Comparison of ENCODE assay signal across 20 cellular contexts in genomic region chrX:119899125-119899524, GRCh38.
DNase-seq lines count a peak whose midpoint lies in the region; ATAC-seq lines count a peak whose summit lies in the region.
"Had no signal": no experiment of that assay in that cellular context is flagged by ENCODE, and none has a peak within 500 bp of the region (broad histone marks: within the 10 kb centered on the region; RNA-seq: fewer than 3 reads in every experiment).

No MANE protein-coding gene starts in this region.

- DNase-seq in NOMO-1 treated with DMSO at 0.1 percent for 48 hours (lab: John Stamatoyannopoulos, UW; ENCODE audit: unreplicated experiment) (peak; percentile 11), NOMO-1 treated with dmso at 0.1 percent for 144 hours (lab: John Stamatoyannopoulos, UW; ENCODE audit: unreplicated experiment) (no peak), SIG-M5 (lab: John Stamatoyannopoulos, UW) (peak; percentile 21), iPS-NIHi11 (ENCODE audit: low spot score) (peak; percentile 3), AG08396 (ENCODE audit: low spot score) (no peak), NCI-H1048 (lab: John Stamatoyannopoulos, UW) (no peak), midbrain (lab: John Stamatoyannopoulos, UW) (no peak)
- no peak for DNase-seq in stimulated activated naive B cell treated with anti-CD40 and anti-IgM and Interleukin-4, amounts not matched to agents 10 μg/mL and 1 μg/mL and 100 μg/mL, for 72 hours
- DNase-seq: 8988T; activated CD4-positive, CD25-positive, alpha-beta regulatory T cell treated with anti-CD3 and anti-CD28 coated beads, Interleukin-2, amount 50 U/mL, for 72 hours; BE2C; GOT3; hippocampal formation; NCI-H82; SK-N-SH had no signal

- H3K36me3 Mint-ChIP-seq in stimulated activated naive B cell treated with anti-CD40 and anti-IgM and Interleukin-4, amounts not matched to agents 10 μg/mL and 1 μg/mL and 100 μg/mL, for 72 hours, result no peaks in the 10 kb centered on the region
- H3K36me3 Mint-ChIP-seq: activated naive CD4-positive, alpha-beta T cell treated with anti-CD3 and anti-CD28 coated beads, Interleukin-2, amount 50 U/mL, for 72 hours; IgD-negative memory B cell; memory B cell had no signal

- no peak overlapping the region for H3K27ac Mint-ChIP-seq in stimulated activated naive B cell treated with anti-CD40 and anti-IgM and Interleukin-4, amounts not matched to agents 10 μg/mL and 1 μg/mL and 100 μg/mL, for 72 hours
- H3K27ac Mint-ChIP-seq: activated naive CD4-positive, alpha-beta T cell treated with anti-CD3 and anti-CD28 coated beads, Interleukin-2, amount 50 U/mL, for 72 hours; IgD-negative memory B cell; memory B cell; nephron; progenitor cell of endocrine pancreas had no signal

- peak; percentile 72 to 85 for ATAC-seq in stimulated activated naive B cell treated with anti-CD40 and anti-IgM and Interleukin-4, amounts not matched to agents 10 μg/mL and 1 μg/mL and 100 μg/mL, for 72 hours (replicated peaks)
- ATAC-seq: activated naive CD4-positive, alpha-beta T cell treated with anti-CD3 and anti-CD28 coated beads, Interleukin-2, amount 50 U/mL, for 72 hours had no signal

- peaks cover 0 to 4% of the 10 kb centered on the region in 2 donors for H3K27me3 Mint-ChIP-seq in stimulated activated naive B cell treated with anti-CD40 and anti-IgM and Interleukin-4, amounts not matched to agents 10 μg/mL and 1 μg/mL and 100 μg/mL, for 72 hours
- H3K27me3 Mint-ChIP-seq: IgD-negative memory B cell, memory B cell, progenitor cell of endocrine pancreas had no signal

- H3K4me1 Mint-ChIP-seq in stimulated activated naive B cell treated with anti-CD40 and anti-IgM and Interleukin-4, amounts not matched to agents 10 μg/mL and 1 μg/mL and 100 μg/mL, for 72 hours, result peaks cover 3 to 5% of the 10 kb centered on the region in 2 donors
- H3K4me1 Mint-ChIP-seq: IgD-negative memory B cell, memory B cell, nephron had no signal

- H3K4me3 Mint-ChIP-seq in stimulated activated naive B cell treated with anti-CD40 and anti-IgM and Interleukin-4, amounts not matched to agents 10 μg/mL and 1 μg/mL and 100 μg/mL, for 72 hours, result no peak overlapping the region
- H3K4me3 Mint-ChIP-seq: IgD-negative memory B cell, memory B cell, nephron had no signal

- no peaks in the 10 kb centered on the region for H3K9me3 Mint-ChIP-seq in stimulated activated naive B cell treated with anti-CD40 and anti-IgM and Interleukin-4, amounts not matched to agents 10 μg/mL and 1 μg/mL and 100 μg/mL, for 72 hours
- H3K9me3 Mint-ChIP-seq: activated naive CD4-positive, alpha-beta T cell treated with anti-CD3 and anti-CD28 coated beads, Interleukin-2, amount 50 U/mL, for 72 hours; IgD-negative memory B cell; memory B cell had no signal

Comparison
In these comparisons a context has a peak if more than half of its experiments do, and no peak if none do; other contexts are left out.
1. DNase-seq: peak in NOMO-1 treated with DMSO at 0.1 percent for 48 hours (single experiment), SIG-M5 (single experiment) and iPS-NIHi11 (single experiment); none in NOMO-1 treated with dmso at 0.1 percent for 144 hours (single experiment), stimulated activated naive B cell treated with anti-CD40 and anti-IgM and Interleukin-4, amounts not matched to agents 10 μg/mL and 1 μg/mL and 100 μg/mL, for 72 hours (single experiment), AG08396 (single experiment), NCI-H1048 (single experiment) and midbrain (single experiment).